ENCODE assay signal across 12 cellular contexts in genomic region chr17:48471807-48472484, GRCh38. TPM values are rescaled to one million over a fixed set of nuclear protein-coding genes. Genes with fewer than 3 reads are reported as not detected.
DNase-seq lines count a peak whose midpoint lies in the region; ATAC-seq, FAIRE-seq and TF ChIP-seq lines count a peak whose summit lies in the region.
"Had no signal": no experiment of that assay in that cellular context is flagged by ENCODE, and none has a peak within 500 bp of the region (broad histone marks: within the 10 kb centered on the region; RNA-seq: fewer than 3 reads in every experiment).

No MANE protein-coding gene starts in this region.

- peak; percentile 33 for TF ChIP-seq CTCF in nephron progenitor cell (IDR thresholded peaks at IDR 0.05)

- no peaks in the 10 kb centered on the region for H3K9me3 ChIP-seq in SJCRH30 (replicated peaks)
- no peaks in the 10 kb centered on the region for H3K9me3 ChIP-seq in small intestine (ENCODE audit: control insufficient read depth, low read depth)

- peak overlapping the region; percentile 96 for H3K27ac Mint-ChIP-seq in nephron progenitor cell
- no peak overlapping the region for H3K27ac Mint-ChIP-seq in activated T-cell treated with anti-CD3 and anti-CD28 coated beads, Interleukin-2, amount 50 U/mL, for 72 hours

- no peak for ATAC-seq in activated T-cell treated with anti-CD3 and anti-CD28 coated beads, Interleukin-2, amount 50 U/mL, for 72 hours (replicated peaks in 1 of 2)
- ATAC-seq in HG03196 (IDR thresholded peaks at IDR 0.05; ENCODE audit: unreplicated experiment) = no peak

- H3K4me1 Mint-ChIP-seq in nephron progenitor cell = peaks cover 75% of the 10 kb centered on the region
- no peaks in the 10 kb centered on the region for H3K4me1 Mint-ChIP-seq in activated T-cell treated with anti-CD3 and anti-CD28 coated beads, Interleukin-2, amount 50 U/mL, for 72 hours (ENCODE audit: low read depth)

- no peaks in the 10 kb centered on the region for H3K36me3 ChIP-seq in SJCRH30
- H3K36me3 ChIP-seq in small intestine (ENCODE audit: control insufficient read depth in 2 of 2, insufficient read depth in 2 of 2, low read length in 2 of 2) = no peaks in the 10 kb centered on the region

- H3K9me3 Mint-ChIP-seq in nephron progenitor cell = no peaks in the 10 kb centered on the region
- no peaks in the 10 kb centered on the region for H3K9me3 Mint-ChIP-seq in activated T-cell treated with anti-CD3 and anti-CD28 coated beads, Interleukin-2, amount 50 U/mL, for 72 hours

- peak overlapping the region; percentile 64 for H3K27ac ChIP-seq in SJCRH30
- H3K27ac ChIP-seq in small intestine (ENCODE audit: low read depth in 1 of 2, low read length in 1 of 2) = no peak overlapping the region
- H3K27ac ChIP-seq: HL-60 had no signal

- WGBS in small intestine, 3 donors = 23 to 63% (median 41%) methylated on average over 9 of the region's 9 CpGs

- no peak overlapping the region for H3K4me3 Mint-ChIP-seq in nephron progenitor cell
- no peak overlapping the region for H3K4me3 Mint-ChIP-seq in activated T-cell treated with anti-CD3 and anti-CD28 coated beads, Interleukin-2, amount 50 U/mL, for 72 hours

- H3K36me3 Mint-ChIP-seq in nephron progenitor cell (ENCODE audit: low read depth) = no peaks in the 10 kb centered on the region
- no peaks in the 10 kb centered on the region for H3K36me3 Mint-ChIP-seq in activated T-cell treated with anti-CD3 and anti-CD28 coated beads, Interleukin-2, amount 50 U/mL, for 72 hours (ENCODE audit: insufficient read depth in 2 of 2)

- H3K27me3 Mint-ChIP-seq in nephron progenitor cell (ENCODE audit: low read depth, poor library complexity) = peaks cover 12% of the 10 kb centered on the region
- peaks cover 7% of the 10 kb centered on the region for H3K27me3 Mint-ChIP-seq in activated T-cell treated with anti-CD3 and anti-CD28 coated beads, Interleukin-2, amount 50 U/mL, for 72 hours (ENCODE audit: low read depth)

- H3K27me3 ChIP-seq in SJCRH30 = no peaks in the 10 kb centered on the region
- H3K27me3 ChIP-seq in small intestine (ENCODE audit: control insufficient read depth in 2 of 2, insufficient read depth in 2 of 2, low read length in 2 of 2) = no peaks in the 10 kb centered on the region

- H3K4me1 ChIP-seq in SJCRH30 (peaks cover 34% of the 10 kb centered on the region), small intestine (ENCODE audit: control insufficient read depth in 2 of 2, insufficient read depth in 1 of 2, low read depth in 1 of 2, low read length in 1 of 2) (no peaks in the 10 kb centered on the region)

- FAIRE-seq in small intestine (lab: Jason Lieb, UNC) = no peak

- DNase-seq in ELF-1 (ENCODE audit: low read depth, low spot score) (peak; percentile 58), NCI-H1105 (lab: John Stamatoyannopoulos, UW) (peak; percentile 72), SJCRH30 (no peak), nephron progenitor cell (peak; percentile 63), small intestine (no peak)
- DNase-seq in activated T-cell treated with anti-CD3 and anti-CD28 coated beads, Interleukin-2, amount 50 U/mL, for 72 hours = no peak
- DNase-seq: cortex of kidney, MV-4-11 had no signal

- H3K4me3 ChIP-seq in SJCRH30 (no peak overlapping the region), small intestine (ENCODE audit: low read depth in 1 of 2, low read length in 2 of 2) (no peak overlapping the region)

RNA-seq across cellular contexts. Expression of gene SKAP1, which starts 41.9 kb away (rescaled TPM):
- total RNA-seq in SJCRH30 (2014; rRNA removed; shearing (Covaris generic)) = not detected in 2 replicates
- 100 to 1,000 TPM in 1 of 2 donors, 10 to 100 TPM in 1; 96.6 to 108 TPM for total RNA-seq in activated T-cell treated with anti-CD3 and anti-CD28 coated beads, Interleukin-2, amount 50 U/mL, for 72 hours
- 1 to 10 TPM; 2.0 to 8.1 (median 2.1) TPM for polyA plus RNA-seq in small intestine

RNA-seq across cellular contexts. Expression of gene HOXB1, which starts 58.9 kb away (rescaled TPM):
- not detected in 2 replicates for total RNA-seq in SJCRH30 (2014; rRNA removed; shearing (Covaris generic))
- total RNA-seq in activated T-cell treated with anti-CD3 and anti-CD28 coated beads, Interleukin-2, amount 50 U/mL, for 72 hours = not detected
- not detected for polyA plus RNA-seq in small intestine
- total RNA-seq: mononuclear cell, renal cortical epithelial cell had no signal

Comparison
In these comparisons a context has a peak if more than half of its experiments do, and no peak if none do; other contexts are left out.
1. DNase-seq: peak in ELF-1 (single experiment), NCI-H1105 (single experiment) and nephron progenitor cell (single experiment); none in SJCRH30 (0 of 2), activated T-cell treated with anti-CD3 and anti-CD28 coated beads, Interleukin-2, amount 50 U/mL, for 72 hours (0 of 2) and small intestine (single experiment).
2. RNA of gene SKAP1, which starts 41.9 kb away (total RNA-seq): 96.6 to 108 TPM in activated T-cell treated with anti-CD3 and anti-CD28 coated beads, Interleukin-2, amount 50 U/mL, for 72 hours; not detected in SJCRH30; every median in the first group is over 10 times any median in the second.